In the genomic region with DNA sequence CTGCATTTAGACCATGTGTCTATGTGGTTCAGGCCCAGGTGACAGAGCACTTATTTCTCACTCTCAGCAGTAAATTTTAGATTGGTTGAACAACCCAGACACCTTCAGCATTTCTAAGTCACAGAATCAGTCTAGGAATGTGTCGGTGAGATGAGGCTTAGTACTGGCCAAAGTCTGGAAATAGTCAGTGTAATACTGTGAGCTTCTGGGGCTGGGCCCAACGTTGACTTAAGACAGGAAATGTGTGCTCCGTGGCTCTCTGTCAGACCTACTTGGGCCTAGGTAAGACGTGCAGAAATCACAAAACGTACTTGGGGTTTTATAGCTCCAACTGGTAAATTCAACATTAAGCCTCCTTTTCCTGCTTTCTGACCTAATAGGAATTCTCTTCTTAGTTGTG, we compare ENCODE assay signal across 1 cellular context.
TF ChIP-seq lines count a peak whose summit lies in the region.

No MANE protein-coding gene starts in this region.

TF ChIP-seq in H1, 55 proteins besides CTCF, POLR2A, EP300 and RAD21:
- TF ChIP-seq POLR2AphosphoS5 (IDR thresholded peaks at IDR 0.05; ENCODE audit: low read depth, low read length) (no peak), KDM5A (IDR thresholded peaks at IDR 0.05; ENCODE audit: low read length) (no peak), BACH1 (IDR thresholded peaks at IDR 0.05; ENCODE audit: low read length) (no peak), SP4 (IDR thresholded peaks at IDR 0.05; ENCODE audit: low read length) (no peak), HDAC6 (IDR thresholded peaks at IDR 0.05; ENCODE audit: low read depth, low read length) (no peak), SRF (IDR thresholded peaks at IDR 0.05; ENCODE audit: low read depth, low read length) (no peak), SIRT6 (IDR thresholded peaks at IDR 0.05; ENCODE audit: low read length) (no peak), SP1 (IDR thresholded peaks at IDR 0.05; ENCODE audit: low read depth, low read length) (no peak), RNF2 (IDR thresholded peaks at IDR 0.05; ENCODE audit: borderline replicate concordance, low read depth, low read length, missing control alignments, poor library complexity, severe bottlenecking) (no peak), HDAC2 (IDR thresholded peaks at IDR 0.05; ENCODE audit: borderline replicate concordance in 1 of 2, low read depth in 2 of 2, low read length in 2 of 2) (no peak), GTF2F1 (IDR thresholded peaks at IDR 0.05; ENCODE audit: borderline replicate concordance, low read depth, low read length) (no peak), RFX5 (IDR thresholded peaks at IDR 0.05; ENCODE audit: borderline replicate concordance, low read depth, low read length) (no peak), BRCA1 (IDR thresholded peaks at IDR 0.05; ENCODE audit: low read depth, low read length) (no peak), CHD7 (IDR thresholded peaks at IDR 0.05; ENCODE audit: insufficient replicate concordance, low read length) (no peak), PHF8 (conservative IDR thresholded peaks at IDR 0.05; ENCODE audit: low read depth, low read length) (no peak), CTBP2 (IDR thresholded peaks at IDR 0.05; ENCODE audit: borderline replicate concordance, insufficient read depth, insufficient read length, low read length) (no peak), SUZ12 (IDR thresholded peaks at IDR 0.05; ENCODE audit: low read length) (no peak), CREB1 (IDR thresholded peaks at IDR 0.05) (no peak)
